In genomic region chr7:157139142-157140117, GRCh38 we compare ENCODE assay signal across 8 cellular contexts. TPM values are rescaled to one million over a fixed set of nuclear protein-coding genes. Genes with fewer than 3 reads are reported as not detected.
DNase-seq lines count a peak whose midpoint lies in the region; ATAC-seq, FAIRE-seq and TF ChIP-seq lines count a peak whose summit lies in the region.

No MANE protein-coding gene starts in this region.

- peaks cover 15% of the 10 kb centered on the region for H3K36me3 ChIP-seq in CD8-positive, alpha-beta memory T cell (ENCODE audit: insufficient read depth, low read length)

- H3K27me3 Mint-ChIP-seq in CD8-positive, alpha-beta memory T cell = no peaks in the 10 kb centered on the region
- H3K27me3 Mint-ChIP-seq in IgD-negative memory B cell (no peaks in the 10 kb centered on the region), nephron (ENCODE audit: low read depth) (peaks cover 4% of the 10 kb centered on the region)
- H3K27me3 Mint-ChIP-seq in activated CD8-positive, alpha-beta T cell treated with anti-CD3 and anti-CD28 coated beads for 36 hours = no peaks in the 10 kb centered on the region

- H3K9me3 Mint-ChIP-seq in CD8-positive, alpha-beta memory T cell = no peaks in the 10 kb centered on the region
- H3K9me3 Mint-ChIP-seq in IgD-negative memory B cell = no peaks in the 10 kb centered on the region
- no peaks in the 10 kb centered on the region for H3K9me3 Mint-ChIP-seq in activated CD8-positive, alpha-beta T cell treated with anti-CD3 and anti-CD28 coated beads for 36 hours
- no peaks in the 10 kb centered on the region for H3K9me3 Mint-ChIP-seq in nephron

- peaks cover 44 to 56% (median 53%) of the 10 kb centered on the region in 3 donors for H3K4me1 Mint-ChIP-seq in CD8-positive, alpha-beta memory T cell
- H3K4me1 Mint-ChIP-seq in IgD-negative memory B cell = peaks cover 27 to 37% (median 31%) of the 10 kb centered on the region in 3 donors
- H3K4me1 Mint-ChIP-seq in activated CD8-positive, alpha-beta T cell treated with anti-CD3 and anti-CD28 coated beads for 36 hours (ENCODE audit: low read depth) = peaks cover 46% of the 10 kb centered on the region
- peaks cover 47% of the 10 kb centered on the region for H3K4me1 Mint-ChIP-seq in nephron

- H3K4me3 ChIP-seq in CD8-positive, alpha-beta memory T cell (ENCODE audit: low read length) = peak overlapping the region; percentile 72

- H3K4me3 Mint-ChIP-seq in CD8-positive, alpha-beta memory T cell = peak overlapping the region; percentile 75 to 94 (median 86)
- H3K4me3 Mint-ChIP-seq in IgD-negative memory B cell = peak overlapping the region; percentile 79 to 91 (median 86)
- peak overlapping the region; percentile 82 for H3K4me3 Mint-ChIP-seq in activated CD8-positive, alpha-beta T cell treated with anti-CD3 and anti-CD28 coated beads for 36 hours
- H3K4me3 Mint-ChIP-seq in nephron = peak overlapping the region; percentile 79 to 89 (median 85)

- peaks cover 0 to 38% (median 6%) of the 10 kb centered on the region in 3 donors for H3K36me3 Mint-ChIP-seq in CD8-positive, alpha-beta memory T cell
- H3K36me3 Mint-ChIP-seq in IgD-negative memory B cell (peaks cover 2% of the 10 kb centered on the region), nephron (ENCODE audit: low read depth) (peaks cover 32% of the 10 kb centered on the region)
- peaks cover 38% of the 10 kb centered on the region for H3K36me3 Mint-ChIP-seq in activated CD8-positive, alpha-beta T cell treated with anti-CD3 and anti-CD28 coated beads for 36 hours (ENCODE audit: low read depth)

- no peak for TF ChIP-seq CTCF in activated CD8-positive, alpha-beta T cell treated with anti-CD3 and anti-CD28 coated beads for 36 hours (IDR thresholded peaks at IDR 0.05)
- no peak for TF ChIP-seq CTCF in nephron (IDR thresholded peaks at IDR 0.05; ENCODE audit: unreplicated experiment in 3 of 3)

- peaks cover 47% of the 10 kb centered on the region for H3K4me1 ChIP-seq in CD8-positive, alpha-beta memory T cell (ENCODE audit: insufficient read depth, low read length)

- CTCF ChIA-PET in CD8-positive, alpha-beta memory T cell (lab: Charles Lee) = interaction anchor here (1.2 to 1.4 kb wide), 2 partner anchors 11 to 17 kb away, joined by 3 to 5 read pairs; no protein-coding TSS in a partner anchor
- CTCF ChIA-PET in activated CD8-positive, alpha-beta T cell treated with anti-CD3 and anti-CD28 coated beads for 36 hours (lab: Charles Lee) = interaction anchor here (1.8 to 2.4 kb wide), 2 partner anchors 11 to 190 kb away, joined by 6 to 8 read pairs; partner anchors contain the start of gene NOM1

- peak overlapping the region; percentile 74 for H3K27ac ChIP-seq in CD8-positive, alpha-beta memory T cell (ENCODE audit: low read depth, low read length)
- H3K27ac ChIP-seq in epithelial cell of prostate (peak overlapping the region; percentile 89), substantia nigra (ENCODE audit: low read depth, low read length, poor library complexity, severe bottlenecking) (peak overlapping the region; percentile 78)

- peak; percentile 41 for ATAC-seq in GM21515 (IDR thresholded peaks at IDR 0.05; ENCODE audit: unreplicated experiment)
- peak; percentile 71 for ATAC-seq in activated CD8-positive, alpha-beta T cell treated with anti-CD3 and anti-CD28 coated beads for 36 hours

- H3K9me3 ChIP-seq in CD8-positive, alpha-beta memory T cell (ENCODE audit: low read length) = no peaks in the 10 kb centered on the region

- intact Hi-C loops in activated CD8-positive, alpha-beta T cell treated with anti-CD3 and anti-CD28 coated beads for 36 hours (cut with micrococcal nuclease) = no loop called here

- peak overlapping the region; percentile 64 to 97 (median 92) for H3K27ac Mint-ChIP-seq in CD8-positive, alpha-beta memory T cell
- H3K27ac Mint-ChIP-seq in IgD-negative memory B cell (peak overlapping the region in 2 of 3 donors; percentile 76 to 79), nephron (peak overlapping the region; percentile 16 to 68 (median 34))
- H3K27ac Mint-ChIP-seq in activated CD8-positive, alpha-beta T cell treated with anti-CD3 and anti-CD28 coated beads for 36 hours = peak overlapping the region; percentile 72

- peak in 4 of 5 donors; percentile 64 to 82 (median 74) for DNase-seq in CD8-positive, alpha-beta memory T cell
- DNase-seq in activated CD8-positive, alpha-beta T cell treated with anti-CD3 and anti-CD28 coated beads for 36 hours = peak; percentile 66
- no peak for DNase-seq in epithelial cell of prostate (ENCODE audit: low read depth, low spot score)
- DNase-seq in substantia nigra (lab: John Stamatoyannopoulos, UW) = peak in 26 of 49 donors; percentile 24 to 85 (median 50)
- DNase-seq in HTR-8/SVneo (ENCODE audit: insufficient read length, low spot score) = no peak

- no peak for FAIRE-seq in HTR-8/SVneo (lab: Jason Lieb, UNC)

- POLR2A ChIA-PET in CD8-positive, alpha-beta memory T cell (lab: Charles Lee) = interaction anchor here (1.0 kb wide), 1 partner anchor 246 kb away, joined by 4 read pairs; no protein-coding TSS in a partner anchor
- POLR2A ChIA-PET in activated CD8-positive, alpha-beta T cell treated with anti-CD3 and anti-CD28 coated beads for 36 hours (lab: Charles Lee) = interaction anchor here (0.9 to 1.4 kb wide), 4 partner anchors 12 to 206 kb away, joined by 3 to 6 read pairs (median 3); no protein-coding TSS in a partner anchor

- no peaks in the 10 kb centered on the region for H3K27me3 ChIP-seq in CD8-positive, alpha-beta memory T cell (ENCODE audit: insufficient read depth, low read length, poor library complexity, severe bottlenecking)

RNA-seq across cellular contexts. Expression of gene UBE3C, which starts 0.7 kb away (rescaled TPM):
- 10 to 100 TPM; 81.1 to 82.7 TPM for total RNA-seq in CD8-positive, alpha-beta memory T cell
- 30.7 TPM for polyA plus RNA-seq in CD8-positive, alpha-beta memory T cell
- 15.1 TPM for polyA plus RNA-seq in IgD-negative memory B cell
- total RNA-seq in activated CD8-positive, alpha-beta T cell treated with anti-CD3 and anti-CD28 coated beads for 36 hours = 10 to 100 TPM; 59.0 to 59.6 TPM

Comparison
In these comparisons a context has a peak if more than half of its experiments do, and no peak if none do; other contexts are left out.
1. DNase-seq: peak in CD8-positive, alpha-beta memory T cell (4 of 5), activated CD8-positive, alpha-beta T cell treated with anti-CD3 and anti-CD28 coated beads for 36 hours (single experiment) and substantia nigra (26 of 49); none in epithelial cell of prostate (single experiment) and HTR-8/SVneo (single experiment).
2. H3K27ac Mint-ChIP-seq: peak in every context shown above with its lines; median percentile 92 in CD8-positive, alpha-beta memory T cell; 78 in IgD-negative memory B cell; 72 in activated CD8-positive, alpha-beta T cell treated with anti-CD3 and anti-CD28 coated beads for 36 hours; 34 in nephron.
3. Peak in every context shown above with its lines, with median percentiles within 50 percentile points of each other: H3K27ac ChIP-seq and H3K4me3 Mint-ChIP-seq.